Comparison of ENCODE assay signal across 2 cellular contexts in genomic region chr15:74891469-74891868, GRCh38.
TF ChIP-seq lines count a peak whose summit lies in the region.

No MANE protein-coding gene starts in this region.

TF ChIP-seq in GM23338, 12 proteins besides CTCF, POLR2A, EP300 and RAD21:
- TF ChIP-seq STAT1 (IDR thresholded peaks at IDR 0.05; ENCODE audit: unreplicated experiment) (no peak), ZNF462 (CRISPR knock-in tag; IDR thresholded peaks at IDR 0.05) (no peak), ETS1 (IDR thresholded peaks at IDR 0.05) (no peak), EZH2 (IDR thresholded peaks at IDR 0.05; ENCODE audit: low read depth, unreplicated experiment) (no peak), NANOG (IDR thresholded peaks at IDR 0.05; ENCODE audit: borderline replicate concordance) (no peak)

TF ChIP-seq in K562, 482 proteins besides CTCF, POLR2A, EP300 and RAD21:
- TF ChIP-seq GABPA (tag; conservative IDR thresholded peaks at IDR 0.05; ENCODE audit: low read depth) (no peak), ZNF830 (CRISPR knock-in tag; IDR thresholded peaks at IDR 0.05) (no peak), ARID1B (IDR thresholded peaks at IDR 0.05) (no peak), COPS2 (conservative IDR thresholded peaks at IDR 0.05) (no peak)
